22 cellular contexts compared by ENCODE assay signal in the genomic region with DNA sequence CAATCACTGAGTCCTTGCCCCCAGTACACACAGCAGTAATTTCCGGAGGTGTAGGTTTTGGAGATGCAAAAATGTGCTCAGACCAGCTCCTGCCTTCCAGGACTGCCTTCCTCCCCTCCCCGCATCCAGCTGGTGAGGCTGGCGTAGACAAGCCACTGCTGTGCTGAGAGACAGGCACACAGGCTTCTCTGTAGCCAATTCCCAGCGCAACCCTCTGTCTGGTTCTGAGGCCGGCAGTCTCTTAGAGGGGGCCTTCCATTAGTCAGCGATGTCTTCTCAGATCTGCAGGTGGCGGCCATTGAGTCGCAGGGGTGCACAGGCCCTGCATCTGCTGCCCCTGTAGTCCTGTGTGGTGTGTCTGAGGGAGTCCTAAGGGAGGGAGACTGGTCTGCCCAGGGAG.
"Had no signal": no experiment of that assay in that cellular context is flagged by ENCODE, and none has a peak within 500 bp of the region (broad histone marks: within the 10 kb centered on the region; RNA-seq: fewer than 3 reads in every experiment).

No MANE protein-coding gene starts in this region.

- H2AFZ ChIP-seq: hepatocyte, neural progenitor cell had no signal

- H3K27ac ChIP-seq: epithelial cell of prostate, gastrocnemius medialis, heart left ventricle, hepatocyte, neural progenitor cell, right atrium auricular region, testis, tibial artery had no signal

- H3K4me2 ChIP-seq: hepatocyte, neural progenitor cell had no signal

- H3K79me2 ChIP-seq: hepatocyte had no signal

- H3K4me3 ChIP-seq: dorsolateral prefrontal cortex, gastrocnemius medialis, heart left ventricle, hepatocyte, lung, neural progenitor cell, pancreas, right atrium auricular region, testis, tibial artery, upper lobe of left lung had no signal

- H3K27me3 Mint-ChIP-seq: naive thymus-derived CD4-positive, alpha-beta T cell; stimulated activated memory B cell treated with anti-CD40 and anti-IgM and Interleukin-4, amounts not matched to agents 10 μg/mL and 1 μg/mL and 100 μg/mL, for 72 hours had no signal

- H3K9me3 ChIP-seq: gastrocnemius medialis, heart left ventricle, pancreas, right atrium auricular region, testis, tibial artery, upper lobe of left lung had no signal

- H3K27me3 ChIP-seq: dorsolateral prefrontal cortex, gastrocnemius medialis, heart left ventricle, hepatocyte, neural progenitor cell, pancreas, right atrium auricular region, testis, tibial artery, upper lobe of left lung had no signal

- H3K36me3 ChIP-seq: gastrocnemius medialis, neural progenitor cell, pancreas, right atrium auricular region had no signal

- H3K4me3 Mint-ChIP-seq: naive thymus-derived CD4-positive, alpha-beta T cell; nephron; neural progenitor cell; stimulated activated memory B cell treated with anti-CD40 and anti-IgM and Interleukin-4, amounts not matched to agents 10 μg/mL and 1 μg/mL and 100 μg/mL, for 72 hours had no signal

- H3K9me3 Mint-ChIP-seq: nephron; neural progenitor cell; stimulated activated memory B cell treated with anti-CD40 and anti-IgM and Interleukin-4, amounts not matched to agents 10 μg/mL and 1 μg/mL and 100 μg/mL, for 72 hours had no signal

- H3K27ac Mint-ChIP-seq: naive thymus-derived CD4-positive, alpha-beta T cell; progenitor cell of endocrine pancreas; stimulated activated memory B cell treated with anti-CD40 and anti-IgM and Interleukin-4, amounts not matched to agents 10 μg/mL and 1 μg/mL and 100 μg/mL, for 72 hours had no signal

- DNase-seq: effector CD4-positive, alpha-beta T cell; foreskin fibroblast; gastrocnemius medialis; heart left ventricle; kidney; mesendoderm; naive thymus-derived CD4-positive, alpha-beta T cell; stimulated activated CD4-positive, alpha-beta T cell treated with anti-CD3 and anti-CD28 coated beads, Interleukin-4, amount 100 ng/mL, for 4 hours; stimulated activated naive CD8-positive, alpha-beta T cell treated with anti-CD3 and anti-CD28 coated beads, Interleukin-15, Interleukin-2, amounts not matched to agents 100 U/mL and 50 U/mL, for 24 hours; testis; tibial artery; upper lobe of left lung had no signal
